8 cellular contexts compared by ENCODE assay signal in genomic region chr2:230319211-230319862, GRCh38. TPM values are rescaled to one million over a fixed set of nuclear protein-coding genes. Genes with fewer than 3 reads are reported as not detected.
A peak's percentile ranks its signal among the peaks of the same experiment; 100 is the strongest.
DNase-seq lines count a peak whose midpoint lies in the region; ATAC-seq lines count a peak whose summit lies in the region.

No MANE protein-coding gene starts in this region.

- peak overlapping the region; percentile 60 to 66 (median 65) for H3K4me3 Mint-ChIP-seq in T-cell
- H3K4me3 Mint-ChIP-seq in activated naive CD8-positive, alpha-beta T cell treated with anti-CD3 and anti-CD28 coated beads, Interleukin-2, amount 10 ng/mL, durations not matched to agents 7 days and 5 days = peak overlapping the region; percentile 80

- peak overlapping the region; percentile 90 to 92 for H3K27ac Mint-ChIP-seq in T-cell
- H3K27ac Mint-ChIP-seq in activated naive CD8-positive, alpha-beta T cell treated with anti-CD3 and anti-CD28 coated beads, Interleukin-2, amount 10 ng/mL, durations not matched to agents 7 days and 5 days = peak overlapping the region; percentile 94

- CTCF ChIA-PET in T-cell (lab: Charles Lee) = interaction anchor here in 1 of 2 donors (0.6 to 1.0 kb wide), 2 partner anchors 26 to 100 kb away, joined by 3 read pairs; partner anchors contain the start of gene SP110

- peaks cover 17% of the 10 kb centered on the region for H3K36me3 Mint-ChIP-seq in T-cell
- H3K36me3 Mint-ChIP-seq in activated naive CD8-positive, alpha-beta T cell treated with anti-CD3 and anti-CD28 coated beads, Interleukin-2, amount 10 ng/mL, durations not matched to agents 7 days and 5 days = peaks cover 46% of the 10 kb centered on the region

- DNase-seq in T-cell (peak; percentile 45 to 89 (median 74)), globus pallidus (ENCODE audit: low spot score) (no peak), NCI-H2171 (lab: John Stamatoyannopoulos, UW) (no peak), cerebellar cortex (ENCODE audit: low spot score) (no peak)
- peak; percentile 72 for DNase-seq in activated naive CD8-positive, alpha-beta T cell treated with anti-CD3 and anti-CD28 coated beads, Interleukin-2, amount 10 ng/mL, durations not matched to agents 7 days and 5 days
- DNase-seq in stimulated activated CD8-positive, alpha-beta memory T cell treated with anti-CD3 and anti-CD28 coated beads, Interleukin-4, amount 100 ng/mL, for 24 hours (ENCODE audit: low read depth) = peak; percentile 26

- ATAC-seq in GM18520 (IDR thresholded peaks at IDR 0.05; ENCODE audit: unreplicated experiment) (peak; percentile 43), HG02938 (IDR thresholded peaks at IDR 0.05; ENCODE audit: unreplicated experiment) (peak; percentile 89), T-cell (replicated peaks in 1 of 4) (peak; percentile 96 to 97 (median 97))
- ATAC-seq in activated naive CD8-positive, alpha-beta T cell treated with anti-CD3 and anti-CD28 coated beads, Interleukin-2, amount 10 ng/mL, durations not matched to agents 7 days and 5 days (ENCODE audit: low read depth) = peak; percentile 94

- POLR2A ChIA-PET in T-cell (lab: Charles Lee) = interaction anchor here in 1 of 2 donors (0.5 kb wide), 1 partner anchor 10 kb away, joined by 3 read pairs; no protein-coding TSS in a partner anchor
- POLR2A ChIA-PET in activated naive CD8-positive, alpha-beta T cell treated with anti-CD3 and anti-CD28 coated beads, Interleukin-2, amount 10 ng/mL, durations not matched to agents 7 days and 5 days (lab: Charles Lee) = interaction anchor here (0.8 to 4.6 kb wide), 11 partner anchors 8 to 101 kb away, joined by 3 to 46 read pairs (median 4); partner anchors contain the start of genes SP100, SP110, SP140 and SP140L

- peaks cover 76 to 83% (median 76%) of the 10 kb centered on the region in 3 donors for H3K4me1 Mint-ChIP-seq in T-cell
- peaks cover 51% of the 10 kb centered on the region for H3K4me1 Mint-ChIP-seq in activated naive CD8-positive, alpha-beta T cell treated with anti-CD3 and anti-CD28 coated beads, Interleukin-2, amount 10 ng/mL, durations not matched to agents 7 days and 5 days

- no peaks in the 10 kb centered on the region for H3K9me3 Mint-ChIP-seq in T-cell
- peaks cover 2% of the 10 kb centered on the region for H3K9me3 Mint-ChIP-seq in activated naive CD8-positive, alpha-beta T cell treated with anti-CD3 and anti-CD28 coated beads, Interleukin-2, amount 10 ng/mL, durations not matched to agents 7 days and 5 days

- no peaks in the 10 kb centered on the region for H3K27me3 Mint-ChIP-seq in T-cell
- no peaks in the 10 kb centered on the region for H3K27me3 Mint-ChIP-seq in activated naive CD8-positive, alpha-beta T cell treated with anti-CD3 and anti-CD28 coated beads, Interleukin-2, amount 10 ng/mL, durations not matched to agents 7 days and 5 days

RNA-seq across cellular contexts. Expression of gene SP140L, which starts 7.7 kb away (rescaled TPM):
- total RNA-seq in T-cell = 100 to 1,000 TPM in 1 of 5 donors, 10 to 100 TPM in 4; 80.8 to 104 (median 82.0) TPM
- total RNA-seq in activated naive CD8-positive, alpha-beta T cell treated with anti-CD3 and anti-CD28 coated beads, Interleukin-2, amount 10 ng/mL, durations not matched to agents 7 days and 5 days = 100 to 1,000 TPM; 107 to 115 TPM

Comparison
In these comparisons a context has a peak if more than half of its experiments do, and no peak if none do; other contexts are left out.
1. ATAC-seq: peak in every context shown above with its lines; median percentile 97 in T-cell; 94 in activated naive CD8-positive, alpha-beta T cell treated with anti-CD3 and anti-CD28 coated beads, Interleukin-2, amount 10 ng/mL, durations not matched to agents 7 days and 5 days; 89 in HG02938; 43 in GM18520.
2. DNase-seq: peak in T-cell (34 of 34), activated naive CD8-positive, alpha-beta T cell treated with anti-CD3 and anti-CD28 coated beads, Interleukin-2, amount 10 ng/mL, durations not matched to agents 7 days and 5 days (single experiment) and stimulated activated CD8-positive, alpha-beta memory T cell treated with anti-CD3 and anti-CD28 coated beads, Interleukin-4, amount 100 ng/mL, for 24 hours (single experiment); none in globus pallidus (single experiment), NCI-H2171 (single experiment) and cerebellar cortex (single experiment).